9 cellular contexts compared by ENCODE assay signal in the genomic region with DNA sequence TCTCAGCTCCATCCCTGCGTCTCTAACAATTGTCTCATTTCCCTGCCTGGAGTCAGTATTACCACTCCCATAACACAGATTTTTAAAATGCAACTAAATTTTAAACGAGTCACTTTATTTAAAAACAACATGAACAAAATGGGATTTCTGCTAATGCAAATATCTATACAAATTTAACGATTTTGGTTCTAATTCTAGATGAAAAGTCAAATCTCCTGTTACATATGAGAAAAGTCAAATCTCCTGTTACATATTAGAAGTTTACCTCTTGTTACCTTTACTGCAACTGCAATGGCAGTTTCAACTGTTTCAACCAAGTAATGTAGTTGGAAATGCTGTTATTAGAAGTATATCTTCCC. TPM values are rescaled to one million over a fixed set of nuclear protein-coding genes. Genes with fewer than 3 reads are reported as not detected.
DNase-seq lines count a peak whose midpoint lies in the region; ATAC-seq, FAIRE-seq and TF ChIP-seq lines count a peak whose summit lies in the region.
"Had no signal": no experiment of that assay in that cellular context is flagged by ENCODE, and none has a peak within 500 bp of the region (broad histone marks: within the 10 kb centered on the region; RNA-seq: fewer than 3 reads in every experiment).

No MANE protein-coding gene starts in this region.

- no peak for FAIRE-seq in GM12878 (lab: Jason Lieb, UNC)

- H3K4me2 ChIP-seq in GM12878 (ENCODE audit: control insufficient read depth, insufficient read depth), result 0 out of 2 replicates have a peak overlapping the region, but pooled peaks have one; percentile 87

- H3K27ac ChIP-seq in right atrium auricular region, result no peak overlapping the region
- no peak overlapping the region; the same call in 1 of the 2 replicates for H3K27ac ChIP-seq in GM12878 (ENCODE audit: control insufficient read depth, insufficient read depth)
- no peak overlapping the region for H3K27ac ChIP-seq in urinary bladder (ENCODE audit: low read depth)

- TF ChIP-seq CTCF in right atrium auricular region (IDR thresholded peaks at IDR 0.05) (peak in 1 of 2 donors; percentile 6), GM12878 (IDR thresholded peaks at IDR 0.05 in 2 of 3, conservative IDR thresholded peaks at IDR 0.05 in 1 of 3; ENCODE audit: control insufficient read depth in 2 of 3, extremely low read depth in 1 of 3, insufficient read depth in 1 of 3, low read depth in 3 of 3, low read length in 3 of 3) (no peak)

- WGBS in GM12878 (ENCODE audit: insufficient coverage, insufficient replicate concordance, low lambda C conversion rate, missing lambda C conversion rate), result 0% methylated on average over 3 of the region's 3 CpGs
- WGBS in urinary bladder, result 22% methylated on average over 3 of the region's 3 CpGs

- H2AFZ ChIP-seq in GM12878 (ENCODE audit: control insufficient read depth, low read depth, low read length), result peak overlapping the region; percentile 95

- intact Hi-C loops in cardiac septum (cut with DNase I) (no loop called here), GM12878 (cut with micrococcal nuclease; ENCODE audit: unreplicated experiment) (no loop called here)

- DNase-seq in right atrium auricular region (ENCODE audit: low spot score), result no peak
- no peak for DNase-seq in cardiac septum (ENCODE audit: low spot score)
- no peak for DNase-seq in GM12878 (ENCODE audit: low read depth, low spot score)
- DNase-seq in cerebellum (ENCODE audit: low spot score), result no peak

- TF ChIP-seq POLR2A in GM12878 (IDR thresholded peaks at IDR 0.05; ENCODE audit: low read depth, low read length), result no peak

- H3K27me3 ChIP-seq in right atrium auricular region, result no peaks in the 10 kb centered on the region
- H3K27me3 ChIP-seq in GM12878 (replicated peaks in 1 of 2; ENCODE audit: control insufficient read depth in 2 of 2, insufficient read depth in 2 of 2, low read length in 1 of 2), result no peaks in the 10 kb centered on the region
- H3K27me3 ChIP-seq in mononuclear cell (ENCODE audit: insufficient read depth, low read length), result no peaks in the 10 kb centered on the region

- no TSS peak for BruUV-seq in GM12878 (replicated peaks; lab: Mats Ljungman, UMichigan)

- TF ChIP-seq RAD21 in GM12878 (IDR thresholded peaks at IDR 0.05; ENCODE audit: insufficient read depth, low read depth, low read length), result peak; percentile 31; the same call in 1 of the 2 replicates

- RAD21 ChIA-PET in GM12878 (lab: Charles Lee; ENCODE audit: unreplicated experiment), result interaction anchor here (0.6 to 3.0 kb wide), 13 partner anchors 9 to 290 kb away, joined by 3 to 24 read pairs (median 5); no protein-coding TSS in a partner anchor

- H3K4me3 ChIP-seq in right atrium auricular region (peak overlapping the region; percentile 45 to 64), GM12878 (0 out of 2 replicates have a peak overlapping the region, but pooled peaks have one; percentile 63), mononuclear cell (ENCODE audit: low read length) (peak overlapping the region; percentile 46), urinary bladder (ENCODE audit: low read depth, low read length) (peak overlapping the region; percentile 44)

- peaks cover 3% of the 10 kb centered on the region for H3K79me2 ChIP-seq in GM12878 (ENCODE audit: control insufficient read depth, insufficient read depth, low read length)

- CTCF ChIA-PET in GM12878 (lab: Yijun Ruan, JAX), result interaction anchor here (0.6 to 4.6 kb wide), 28 partner anchors 9 to 523 kb away, joined by 3 to 59 read pairs (median 4); a partner anchor contains a TSS

- in situ Hi-C loops in GM12878 (cut with MboI), result no loop called here

- no peak for ATAC-seq in GM12878
- no peak for ATAC-seq in GM19395 (IDR thresholded peaks at IDR 0.05; ENCODE audit: unreplicated experiment)
- ATAC-seq in GM21390 (IDR thresholded peaks at IDR 0.05; ENCODE audit: unreplicated experiment), result no peak

- no peaks in the 10 kb centered on the region for H4K20me1 ChIP-seq in GM12878 (ENCODE audit: control insufficient read depth, insufficient read depth)

- no peaks in the 10 kb centered on the region for H3K9me3 ChIP-seq in right atrium auricular region
- H3K9me3 ChIP-seq in GM12878 (replicated peaks; ENCODE audit: control insufficient read depth, insufficient read depth, low read length), result peaks cover 12% of the 10 kb centered on the region
- H3K9me3 ChIP-seq in mononuclear cell (ENCODE audit: low read depth, low read length), result no peaks in the 10 kb centered on the region

- POLR2A ChIA-PET in GM12878 (lab: Charles Lee), result interaction anchor here (0.5 to 2.4 kb wide), 6 partner anchors 11 to 617 kb away, joined by 3 to 9 read pairs (median 4); a partner anchor contains a TSS

- peaks cover 0 to 7% of the 10 kb centered on the region in 2 donors for H3K4me1 ChIP-seq in right atrium auricular region
- H3K4me1 ChIP-seq in GM12878 (ENCODE audit: control insufficient read depth, insufficient read depth, low read length), result peaks cover 7% of the 10 kb centered on the region; the same call in 1 of the 2 replicates
- peaks cover 15% of the 10 kb centered on the region for H3K4me1 ChIP-seq in mononuclear cell (ENCODE audit: insufficient read depth, low read length)
- no peaks in the 10 kb centered on the region for H3K4me1 ChIP-seq in urinary bladder (ENCODE audit: insufficient read depth)

- SMC1A ChIA-PET in GM12878 (lab: Charles Lee; ENCODE audit: uncharacterized antibody, unreplicated experiment), result interaction anchor here (0.7 to 4.2 kb wide), 10 partner anchors 10 to 290 kb away, joined by 3 to 31 read pairs (median 4); no protein-coding TSS in a partner anchor

- no peak for TF ChIP-seq EP300 in GM12878 (IDR thresholded peaks at IDR 0.05; ENCODE audit: borderline replicate concordance in 1 of 2, control insufficient read depth in 1 of 2, low read depth in 2 of 2, low read length in 2 of 2)

- H3K36me3 ChIP-seq in right atrium auricular region (no peaks in the 10 kb centered on the region), GM12878 (ENCODE audit: control insufficient read depth in 2 of 2, insufficient read depth in 2 of 2, low read length in 1 of 2) (no peaks in the 10 kb centered on the region), urinary bladder (ENCODE audit: insufficient read depth) (no peaks in the 10 kb centered on the region)

- peak overlapping the region; percentile 88; the same call in 1 of the 2 replicates for H3K9ac ChIP-seq in GM12878 (ENCODE audit: control insufficient read depth, insufficient read depth, low read length)

TF ChIP-seq in GM12878, 131 proteins besides CTCF, POLR2A, EP300 and RAD21 (continues in another document):
- TF ChIP-seq NFIC (IDR thresholded peaks at IDR 0.05; ENCODE audit: low read depth, low read length), result no peak
- no peak for TF ChIP-seq ZNF207 (IDR thresholded peaks at IDR 0.05; ENCODE audit: borderline replicate concordance)
- TF ChIP-seq GABPA (IDR thresholded peaks at IDR 0.05; ENCODE audit: low read depth), result no peak
- no peak for TF ChIP-seq ZBED1 (IDR thresholded peaks at IDR 0.05; ENCODE audit: borderline replicate concordance)
- TF ChIP-seq DPF2 (IDR thresholded peaks at IDR 0.05), result no peak
- no peak for TF ChIP-seq EED (IDR thresholded peaks at IDR 0.05; ENCODE audit: low read depth)
- TF ChIP-seq TCF12 (IDR thresholded peaks at IDR 0.05; ENCODE audit: low read depth, low read length), result no peak
- no peak for TF ChIP-seq STAT3 (IDR thresholded peaks at IDR 0.05; ENCODE audit: low read depth, low read length)
- no peak for TF ChIP-seq EGR1 (IDR thresholded peaks at IDR 0.05; ENCODE audit: borderline replicate concordance in 1 of 2, low read depth in 2 of 2, low read length in 2 of 2)
- no peak for TF ChIP-seq MXI1 (IDR thresholded peaks at IDR 0.05; ENCODE audit: low read depth, low read length)
- TF ChIP-seq POU2F2 (IDR thresholded peaks at IDR 0.05; ENCODE audit: borderline replicate concordance, low read depth, low read length), result no peak

RNA-seq across cellular contexts. Expression of a gene that starts 0.6 kb away (rescaled TPM):
- 10 to 100 TPM; 11.9 to 12.7 TPM for total RNA-seq in right atrium auricular region
- total RNA-seq in cardiac septum, result 5.4 TPM
- total RNA-seq in GM12878 (2013; cell fraction: nucleolus; rRNA removed), result 1.4 TPM in 1 of 2 replicates, not detected in the other
- 54.3 and 54.4 TPM in 2 replicates for total RNA-seq in GM12878 (2014; rRNA removed)
- 25.2 and 28.8 TPM in 2 replicates for total RNA-seq in GM12878 (2014; rRNA removed; fragmentation: Illumina TruSeq; extraction: Trizol)
- 20.4 and 22.1 TPM in 2 replicates for total RNA-seq in GM12878 (2021)
- polyA plus RNA-seq in GM12878 (2011; ENCODE audit: low read depth), result 9.6 TPM
- 16.5 and 17.4 TPM in 2 replicates for polyA plus RNA-seq in GM12878 (2011; rRNA removed)
- polyA plus RNA-seq in GM12878 (2011; cell fraction: cytosol; rRNA removed), result 10.2 TPM in 2 replicates
- 3.1 and 4.6 TPM in 2 replicates for polyA plus RNA-seq in GM12878 (2011; cell fraction: nucleus; rRNA removed)
- polyA plus RNA-seq in GM12878 (2012), result 21.7 and 24.8 TPM in 2 replicates
- 23.1 and 27.5 TPM in 2 replicates for polyA plus RNA-seq in GM12878 (2014; fragmentation: Illumina TruSeq; extraction: Trizol)
- polyA plus RNA-seq in GM12878 (2014; fragmentation: Nextera tagmentation; extraction: Ambion mirVana), result 10 to 100 TPM; 12.5 to 33.7 TPM
- polyA plus RNA-seq in GM12878 (2014; rRNA removed), result 46.6 and 50.1 TPM in 2 replicates
- 10 to 100 TPM; 59.6 to 67.8 TPM for polyA plus RNA-seq in GM12878 (2016; fragmentation: Nextera tagmentation; extraction: Ambion mirVana)
- polyA minus RNA-seq in GM12878 (2011; rRNA and poly(A)+ RNA removed), result 2.2 and 5.2 TPM in 2 replicates
- polyA minus RNA-seq in GM12878 (2011; cell fraction: cytosol; rRNA and poly(A)+ RNA removed), result 4.2 and 5.9 TPM in 2 replicates
- 1.9 and 9.0 TPM in 2 replicates for polyA minus RNA-seq in GM12878 (2011; cell fraction: nucleus; rRNA and poly(A)+ RNA removed)
- total RNA-seq in mononuclear cell, result 0.52 TPM
- 10.7 TPM for total RNA-seq in urinary bladder
- 21.2 TPM for polyA plus RNA-seq in urinary bladder
- total RNA-seq in cerebellum, result 11.8 TPM

RNA-seq across cellular contexts. Expression of a gene that starts 57.4 kb away (rescaled TPM):
- total RNA-seq in right atrium auricular region (not detected), cardiac septum (not detected), GM12878 (2014; rRNA removed) (not detected in 2 replicates), GM12878 (2014; rRNA removed; fragmentation: Illumina TruSeq; extraction: Trizol) (not detected in 2 replicates), GM12878 (2021) (not detected in 2 replicates), mononuclear cell (not detected), urinary bladder (not detected), cerebellum (0.27 TPM)
- total RNA-seq in GM12878 (2013; cell fraction: nucleolus; rRNA removed), result 0.22 TPM in 1 of 2 replicates, not detected in the other
- polyA plus RNA-seq in GM12878 (2011; ENCODE audit: low read depth), result not detected
- polyA plus RNA-seq in GM12878 (2011; rRNA removed) (not detected in 2 replicates), GM12878 (2014; fragmentation: Illumina TruSeq; extraction: Trizol) (not detected in 2 replicates), GM12878 (2014; fragmentation: Nextera tagmentation; extraction: Ambion mirVana) (not detected), GM12878 (2014; rRNA removed) (not detected in 2 replicates), GM12878 (2016; fragmentation: Nextera tagmentation; extraction: Ambion mirVana) (not detected), urinary bladder (not detected)
- not detected in 2 replicates for polyA plus RNA-seq in GM12878 (2011; cell fraction: cytosol; rRNA removed)
- polyA plus RNA-seq in GM12878 (2011; cell fraction: nucleus; rRNA removed), result not detected in 2 replicates
- not detected in 2 replicates for polyA plus RNA-seq in GM12878 (2012)
- not detected in 2 replicates for polyA minus RNA-seq in GM12878 (2011; rRNA and poly(A)+ RNA removed)
- polyA minus RNA-seq in GM12878 (2011; cell fraction: cytosol; rRNA and poly(A)+ RNA removed), result not detected in 2 replicates
- polyA minus RNA-seq in GM12878 (2011; cell fraction: nucleus; rRNA and poly(A)+ RNA removed), result not detected in 2 replicates
- total RNA-seq: pulmonary artery endothelial cell had no signal
